ENCODE assay signal across 1 cellular context in genomic region chr17:39014044-39014794, GRCh38.
TF ChIP-seq lines count a peak whose summit lies in the region.

No MANE protein-coding gene starts in this region.

TF ChIP-seq in K562, 482 proteins besides CTCF, POLR2A, EP300 and RAD21 (continued from another document and continues in another):
- TF ChIP-seq HMBOX1 (IDR thresholded peaks at IDR 0.05) (no peak), CHD7 (IDR thresholded peaks at IDR 0.05; ENCODE audit: low read depth, low read length) (no peak), ZNF75A (CRISPR knock-in tag; IDR thresholded peaks at IDR 0.05) (peak; percentile 79; the same call in 1 of the 2 replicates), RBM15 (IDR thresholded peaks at IDR 0.05; ENCODE audit: insufficient read depth, low read length) (no peak), ZNF408 (CRISPR knock-in tag; IDR thresholded peaks at IDR 0.05; ENCODE audit: low read depth) (no peak), YY1 (IDR thresholded peaks at IDR 0.05; ENCODE audit: borderline replicate concordance in 1 of 3, control insufficient read depth in 1 of 3, extremely low read depth in 1 of 3, insufficient read depth in 3 of 3, insufficient read length in 1 of 3, insufficient replicate concordance in 2 of 3, low read depth in 1 of 3, low read length in 2 of 3) (no peak), MEIS2 (IDR thresholded peaks at IDR 0.05; ENCODE audit: partially characterized antibody) (no peak), HNRNPK (IDR thresholded peaks at IDR 0.05; ENCODE audit: low read depth, low read length, poor library complexity, severe bottlenecking) (no peak), ZNF318 (IDR thresholded peaks at IDR 0.05; ENCODE audit: borderline replicate concordance in 1 of 2, low read depth in 1 of 2) (no peak), FOXK2 (conservative IDR thresholded peaks at IDR 0.05 in 1 of 2, IDR thresholded peaks at IDR 0.05 in 1 of 2; ENCODE audit: low read depth in 2 of 2) (no peak), SNRNP70 (optimal IDR thresholded peaks at IDR 0.05; ENCODE audit: low read depth, low read length) (no peak), MTA3 (IDR thresholded peaks at IDR 0.05; ENCODE audit: borderline replicate concordance) (0 out of 2 replicates have a peak, but pooled peaks have one; percentile 28), GMEB1 (CRISPR knock-in tag; IDR thresholded peaks at IDR 0.05) (peak; percentile 82), ARID3A (IDR thresholded peaks at IDR 0.05; ENCODE audit: borderline replicate concordance, low read depth, low read length) (0 out of 2 replicates have a peak, but pooled peaks have one; percentile 55), ZBTB7A (IDR thresholded peaks at IDR 0.05; ENCODE audit: borderline replicate concordance, control insufficient read depth, low read depth, low read length) (0 out of 2 replicates have a peak, but pooled peaks have one; percentile 24), TAF15 (IDR thresholded peaks at IDR 0.05; ENCODE audit: low read depth, low read length) (no peak), MAZ (CRISPR knock-in tag; conservative IDR thresholded peaks at IDR 0.05 in 1 of 2, IDR thresholded peaks at IDR 0.05 in 1 of 2) (peak in 1 of 2 experiments; percentile 66; a peak in 2 of 4 replicates), ELF2 (CRISPR knock-in tag; IDR thresholded peaks at IDR 0.05) (peak; percentile 92), STAT6 (CRISPR knock-in tag; IDR thresholded peaks at IDR 0.05) (no peak), ETV1 (tag; conservative IDR thresholded peaks at IDR 0.05; ENCODE audit: low read depth) (peak; percentile 83), CEBPB (tag; IDR thresholded peaks at IDR 0.05) (no peak)
